ENCODE assay signal across 19 cellular contexts in the genomic region with DNA sequence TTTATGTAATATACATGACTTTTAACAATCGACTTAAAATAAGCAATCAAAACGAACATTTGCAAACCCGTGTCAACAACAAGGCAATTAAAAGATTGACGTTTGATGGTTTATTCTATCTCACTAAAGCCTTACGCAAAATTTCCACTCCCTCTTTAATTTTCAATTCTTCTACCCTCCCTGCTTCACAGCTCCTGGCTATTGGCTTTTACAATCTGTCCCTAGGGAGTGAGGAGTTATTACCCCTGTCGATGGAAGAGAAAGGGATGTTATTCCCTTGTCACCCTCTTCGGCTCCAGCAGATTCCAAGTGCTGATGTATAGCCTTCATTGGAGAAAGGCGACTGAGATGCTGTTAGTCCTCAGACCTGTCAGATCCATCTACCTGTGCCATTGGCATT.
"Had no signal": no experiment of that assay in that cellular context is flagged by ENCODE, and none has a peak within 500 bp of the region (broad histone marks: within the 10 kb centered on the region; RNA-seq: fewer than 3 reads in every experiment).

No MANE protein-coding gene starts in this region.

- H3K36me3 ChIP-seq: brain microvascular endothelial cell, left lung, transverse colon had no signal

- H3K27me3 ChIP-seq: brain microvascular endothelial cell, transverse colon had no signal

- H3K4me3 ChIP-seq: left lung, lung, transverse colon had no signal

- H3K9me3 ChIP-seq: left lung, transverse colon had no signal

- ATAC-seq: activated CD4-positive, CD25-positive, alpha-beta regulatory T cell treated with anti-CD3 and anti-CD28 coated beads, Interleukin-2, amount 50 U/mL, for 24 hours; activated CD8-positive, alpha-beta T cell treated with anti-CD3 and anti-CD28 coated beads, Interleukin-2, amount 10 ng/mL, durations not matched to agents 7 days and 5 days; activated naive CD4-positive, alpha-beta T cell treated with anti-CD3 and anti-CD28 coated beads, Interleukin-2, amount 50 U/mL, for 72 hours; foreskin keratinocyte; left lung; naive thymus-derived CD8-positive, alpha-beta T cell; sciatic nerve; stimulated activated naive B cell treated with anti-CD40 and anti-IgM and Interleukin-4, amounts not matched to agents 10 μg/mL and 1 μg/mL and 100 μg/mL, for 72 hours had no signal

- DNase-seq: activated CD4-positive, alpha-beta T cell treated with anti-CD3 and anti-CD28 coated beads, Interleukin-2, amount 50 U/mL, for 1 hour; activated CD8-positive, alpha-beta T cell treated with anti-CD3 and anti-CD28 coated beads, Interleukin-2, amount 10 ng/mL, durations not matched to agents 7 days and 5 days; aorta; brain microvascular endothelial cell; caudate nucleus; dermis blood vessel endothelial cell; effector CD8-positive, alpha-beta T cell; foreskin keratinocyte; left lung; naive thymus-derived CD8-positive, alpha-beta T cell; small intestine; stimulated activated CD4-positive, alpha-beta T cell treated with anti-CD3 and anti-CD28 coated beads, Interleukin-15, amount 100 ng/mL, for 24 hours; stimulated activated CD8-positive, alpha-beta memory T cell treated with anti-CD3 and anti-CD28 coated beads, Interleukin-4, amount 100 ng/mL, for 48 hours; stimulated activated naive B cell treated with anti-CD40 and anti-IgM and Interleukin-4, amounts not matched to agents 10 μg/mL and 1 μg/mL and 100 μg/mL, for 72 hours; transverse colon had no signal

- H3K4me1 ChIP-seq: foreskin keratinocyte, left lung, transverse colon had no signal

- H3K27ac ChIP-seq: brain microvascular endothelial cell, foreskin keratinocyte, left lung, transverse colon had no signal
